Comparison of ENCODE assay signal across 8 cellular contexts in genomic region chr22:19891350-19892248, GRCh38. TPM values are rescaled to one million over a fixed set of nuclear protein-coding genes. Genes with fewer than 3 reads are reported as not detected.
DNase-seq lines count a peak whose midpoint lies in the region; ATAC-seq lines count a peak whose summit lies in the region.

No MANE protein-coding gene starts in this region.

- intact Hi-C loops in activated naive CD4-positive, alpha-beta T cell treated with anti-CD3 and anti-CD28 coated beads for 36 hours (cut with micrococcal nuclease) = loop anchor here (1.0 to 5.0 kb wide), 7 partner anchors 19 to 412 kb away; partner anchors contain the start of genes CDC45, RANBP1, TRMT2A and UFD1

- peaks cover 80% of the 10 kb centered on the region for H3K4me1 Mint-ChIP-seq in activated naive CD4-positive, alpha-beta T cell treated with anti-CD3 and anti-CD28 coated beads for 36 hours (ENCODE audit: low read depth)

- peak; percentile 64 for DNase-seq in GM04504 (ENCODE audit: low read depth)
- DNase-seq in KBM-7 = peak; percentile 95
- peak; percentile 72 for DNase-seq in SK-N-DZ (ENCODE audit: low spot score)
- DNase-seq in activated naive CD4-positive, alpha-beta T cell treated with anti-CD3 and anti-CD28 coated beads for 36 hours = peak; percentile 95
- peak; percentile 88 for DNase-seq in iPS-NIHi7 (ENCODE audit: extremely low spot score)
- peak; percentile 81 to 88 for DNase-seq in stimulated activated CD4-positive, alpha-beta T cell treated with anti-CD3 and anti-CD28 coated beads, Interleukin-2, amount 100 ng/mL, for 24 hours

- CTCF ChIA-PET in activated naive CD4-positive, alpha-beta T cell treated with anti-CD3 and anti-CD28 coated beads for 36 hours (lab: Charles Lee) = interaction anchor here (0.9 to 3.3 kb wide), 7 partner anchors 10 to 161 kb away, joined by 3 to 15 read pairs (median 5); no protein-coding TSS in a partner anchor

- H3K36me3 Mint-ChIP-seq in activated naive CD4-positive, alpha-beta T cell treated with anti-CD3 and anti-CD28 coated beads for 36 hours (ENCODE audit: low read depth) = no peaks in the 10 kb centered on the region

- H3K27ac Mint-ChIP-seq in activated naive CD4-positive, alpha-beta T cell treated with anti-CD3 and anti-CD28 coated beads for 36 hours = peak overlapping the region; percentile 95

- H3K4me3 Mint-ChIP-seq in activated naive CD4-positive, alpha-beta T cell treated with anti-CD3 and anti-CD28 coated beads for 36 hours = peak overlapping the region; percentile 74

- H3K9me3 Mint-ChIP-seq in activated naive CD4-positive, alpha-beta T cell treated with anti-CD3 and anti-CD28 coated beads for 36 hours = no peaks in the 10 kb centered on the region

- in situ Hi-C loops in KBM-7 (cut with MboI; ENCODE audit: low pct_unique_long_range_greater_than_20kb, low sequenced_read_pairs) = no loop called here

- ATAC-seq in GM21526 (IDR thresholded peaks at IDR 0.05; ENCODE audit: low FRiP score, unreplicated experiment) = no peak
- no peak for ATAC-seq in GM19328 (IDR thresholded peaks at IDR 0.05; ENCODE audit: unreplicated experiment)

- H3K27me3 Mint-ChIP-seq in activated naive CD4-positive, alpha-beta T cell treated with anti-CD3 and anti-CD28 coated beads for 36 hours (ENCODE audit: low read depth) = no peaks in the 10 kb centered on the region

RNA-seq across cellular contexts. Expression of gene GNB1L, which starts 36.9 kb away (rescaled TPM):
- polyA plus RNA-seq in SK-N-DZ (2014; cell fraction: cytosol; rRNA removed) = 10.7 and 14.6 TPM in 2 replicates
- 7.8 and 8.6 TPM in 2 replicates for polyA plus RNA-seq in SK-N-DZ (2014; cell fraction: nucleus; rRNA removed)
- total RNA-seq in activated naive CD4-positive, alpha-beta T cell treated with anti-CD3 and anti-CD28 coated beads for 36 hours = 1 to 10 TPM; 8.8 to 9.8 TPM

RNA-seq across cellular contexts. Expression of gene RTL10, which starts 36.9 kb away (rescaled TPM):
- polyA plus RNA-seq in SK-N-DZ (2014; cell fraction: cytosol; rRNA removed) = 11.0 and 14.0 TPM in 2 replicates
- polyA plus RNA-seq in SK-N-DZ (2014; cell fraction: nucleus; rRNA removed) = 10.2 and 16.6 TPM in 2 replicates
- total RNA-seq in activated naive CD4-positive, alpha-beta T cell treated with anti-CD3 and anti-CD28 coated beads for 36 hours = 10 to 100 TPM; 10.9 to 11.9 TPM

RNA-seq across cellular contexts. Expression of gene COMT, which starts 50.0 kb away (rescaled TPM):
- polyA plus RNA-seq in SK-N-DZ (2014; cell fraction: cytosol; rRNA removed) = 130 TPM in 2 replicates
- polyA plus RNA-seq in SK-N-DZ (2014; cell fraction: nucleus; rRNA removed) = 79.0 and 109 TPM in 2 replicates
- total RNA-seq in activated naive CD4-positive, alpha-beta T cell treated with anti-CD3 and anti-CD28 coated beads for 36 hours = 10 to 100 TPM; 53.7 to 56.8 TPM

RNA-seq across cellular contexts. Expression of gene TXNRD2, which starts 50.0 kb away (rescaled TPM):
- polyA plus RNA-seq in SK-N-DZ (2014; cell fraction: cytosol; rRNA removed) = 25.9 and 26.6 TPM in 2 replicates
- polyA plus RNA-seq in SK-N-DZ (2014; cell fraction: nucleus; rRNA removed) = 58.9 and 60.3 TPM in 2 replicates
- 10 to 100 TPM; 22.9 to 23.6 TPM for total RNA-seq in activated naive CD4-positive, alpha-beta T cell treated with anti-CD3 and anti-CD28 coated beads for 36 hours
